Comparison of ENCODE assay signal across 9 cellular contexts in the genomic region with DNA sequence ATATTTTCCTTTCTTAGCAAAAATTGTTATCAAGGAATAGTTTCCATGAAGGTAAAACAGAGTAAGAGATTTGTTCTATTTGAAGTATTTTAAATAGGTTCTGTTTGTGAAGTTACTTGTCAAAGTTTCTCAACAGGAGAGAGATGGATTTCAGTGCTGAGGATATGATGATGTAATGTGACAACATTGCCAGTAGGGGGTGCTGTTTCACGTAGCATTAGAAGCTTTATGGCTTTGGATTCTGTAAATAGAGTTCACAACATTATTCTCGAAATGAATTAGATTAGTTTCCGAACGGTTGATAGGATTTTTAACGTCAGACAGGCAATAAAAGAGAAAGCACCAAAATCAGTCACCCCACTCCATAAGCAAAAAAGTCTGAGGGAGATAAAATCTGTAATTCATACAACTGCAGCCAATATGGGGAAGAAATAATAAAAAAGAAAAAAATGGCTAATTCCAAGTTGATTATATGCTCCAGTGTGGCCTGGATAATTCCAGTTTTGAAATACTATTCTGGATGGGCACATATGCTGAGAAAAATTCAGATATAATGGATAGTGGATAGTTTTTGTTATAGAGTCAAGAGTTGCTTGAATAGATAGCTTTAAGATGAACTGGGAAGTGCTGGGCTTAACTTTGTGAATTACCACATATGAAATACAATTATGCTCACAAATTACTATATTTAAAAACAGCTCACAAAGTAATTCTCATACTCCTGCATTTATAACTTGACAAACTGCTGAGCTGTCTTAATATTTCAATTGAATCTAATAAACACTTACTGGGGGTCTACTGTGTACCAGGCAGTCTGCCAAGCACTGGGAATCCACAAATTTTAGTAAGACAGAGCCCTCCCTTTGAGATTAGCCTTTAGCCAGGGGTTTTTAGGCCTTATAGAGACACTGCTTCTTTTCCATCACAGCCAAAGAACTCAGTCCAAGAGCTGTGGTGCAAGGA.
DNase-seq lines count a peak whose midpoint lies in the region; ATAC-seq, FAIRE-seq and TF ChIP-seq lines count a peak whose summit lies in the region.
"Had no signal": no experiment of that assay in that cellular context is flagged by ENCODE, and none has a peak within 500 bp of the region (broad histone marks: within the 10 kb centered on the region; RNA-seq: fewer than 3 reads in every experiment).

No MANE protein-coding gene starts in this region.

- no peak overlapping the region for H2BK20ac ChIP-seq in H1 (ENCODE audit: low read length)

- H2BK5ac ChIP-seq in H1 (ENCODE audit: low read depth, low read length): no peak overlapping the region

- WGBS in A549 (ENCODE audit: missing lambda C conversion rate): under 1% methylated on average over 5 of the region's 5 CpGs
- 34% methylated on average over 5 of the region's 5 CpGs; no CpG with 5 or more reads in 1 of the 2 experiments for WGBS in H1 (ENCODE audit: extremely low coverage in 1 of 2, insufficient coverage in 1 of 2, insufficient read length in 1 of 2, insufficient replicate concordance in 2 of 2, low coverage in 1 of 2, low lambda C conversion rate in 2 of 2, missing lambda C conversion rate in 1 of 2), 2 experiments

- no peaks in the 10 kb centered on the region for H3K36me3 ChIP-seq in SU-DHL-6 (ENCODE audit: low read length)
- H3K36me3 ChIP-seq in H1 (ENCODE audit: control insufficient read depth in 2 of 4, insufficient read depth in 4 of 4, low read length in 3 of 4): no peaks in the 10 kb centered on the region

- H3K4me2 ChIP-seq in A549 (peak overlapping the region; percentile 40; the same call in 2 of the 3 replicates), SU-DHL-6 (ENCODE audit: low read depth, low read length, poor library complexity, severe bottlenecking) (no peak overlapping the region), H1 (ENCODE audit: insufficient read depth in 1 of 2, low read depth in 2 of 2, low read length in 2 of 2) (no peak overlapping the region)

- no peak overlapping the region for H2AK5ac ChIP-seq in H1 (ENCODE audit: low read depth, low read length)

- H3K56ac ChIP-seq in H1 (replicated peaks; ENCODE audit: insufficient read length, low read depth, low read length): no peak overlapping the region

- H3K23ac ChIP-seq in H1 (ENCODE audit: insufficient read length): no peak overlapping the region

- H3K4me1 ChIP-seq in A549: no peaks in the 10 kb centered on the region
- H3K4me1 ChIP-seq in H1 (replicated peaks in 1 of 4; ENCODE audit: control insufficient read depth in 3 of 4, insufficient read depth in 4 of 4, low read length in 3 of 4): no peaks in the 10 kb centered on the region

- no peak overlapping the region for H4K91ac ChIP-seq in H1 (replicated peaks; ENCODE audit: insufficient read length, low read length)

- POLR2A ChIA-PET in A549 (lab: Yijun Ruan, JAX) (no interaction called here), H1 (lab: Charles Lee; ENCODE audit: partially characterized antibody) (no interaction called here)

- CTCF ChIA-PET in A549 (lab: Yijun Ruan, JAX) (interaction anchor here (0.6 to 3.2 kb wide), 31 partner anchors 8 to 1326 kb away, joined by 3 to 16 read pairs (median 4); no protein-coding TSS in a partner anchor), H1 (lab: Charles Lee; ENCODE audit: partially characterized antibody) (interaction anchor here (0.6 to 9.2 kb wide), 43 partner anchors 10 to 885 kb away, joined by 3 to 70 read pairs (median 4); no protein-coding TSS in a partner anchor)

- peaks cover 10 to 38% (median 28%) of the 10 kb centered on the region in 3 donors for H3K27me3 Mint-ChIP-seq in naive B cell

- H4K8ac ChIP-seq in H1 (ENCODE audit: extremely low read depth, insufficient read depth, low read length): no peak overlapping the region

- H2BK12ac ChIP-seq in H1 (ENCODE audit: low read depth, low read length): no peak overlapping the region

- no peaks in the 10 kb centered on the region for H3K9me3 ChIP-seq in A549
- H3K9me3 ChIP-seq in SU-DHL-6 (ENCODE audit: insufficient read depth, low read length): no peaks in the 10 kb centered on the region
- H3K9me3 ChIP-seq in H1 (ENCODE audit: insufficient read depth in 2 of 2, low read depth in 1 of 2, low read length in 1 of 2): no peaks in the 10 kb centered on the region

- H4K20me1 ChIP-seq in SU-DHL-6 (ENCODE audit: low read depth, low read length) (no peaks in the 10 kb centered on the region), H1 (replicated peaks in 1 of 2; ENCODE audit: control insufficient read depth in 1 of 2, insufficient read depth in 2 of 2, low read length in 2 of 2) (no peaks in the 10 kb centered on the region)

- H2AFZ ChIP-seq in SU-DHL-6 (ENCODE audit: low read depth, low read length, severe bottlenecking) (no peak overlapping the region), H1 (ENCODE audit: low read length) (peak overlapping the region; percentile 74; the same call in 1 of the 2 replicates)

- H3K4me3 Mint-ChIP-seq in naive B cell: no peak overlapping the region
- H3K4me3 Mint-ChIP-seq: IgD-negative memory B cell had no signal

- H3K9ac ChIP-seq in SU-DHL-6 (ENCODE audit: low read length): no peak overlapping the region
- H3K9ac ChIP-seq in H1 (replicated peaks in 1 of 4; ENCODE audit: extremely low read depth in 1 of 4, low read depth in 3 of 4, low read length in 3 of 4): no peak overlapping the region

- H3K36me3 Mint-ChIP-seq in naive B cell: no peaks in the 10 kb centered on the region
- H3K36me3 Mint-ChIP-seq: IgD-negative memory B cell had no signal

- no peaks in the 10 kb centered on the region for H3K9me2 ChIP-seq in SU-DHL-6 (replicated peaks; ENCODE audit: insufficient read depth, low read length)

- no peak for FAIRE-seq in A549 (lab: Jason Lieb, UNC)
- peak; percentile 90 for FAIRE-seq in H1 (lab: Jason Lieb, UNC)

- ATAC-seq in A549 (peak in 1 of 2 experiments; percentile 77; a peak in 3 of 6 replicates), naive B cell (ENCODE audit: low read depth in 2 of 2) (peak in 1 of 2 donors; percentile 56)

- peak; percentile 25 to 68 for DNase-seq in A549 (ENCODE audit: low read depth in 1 of 2, low spot score in 1 of 2)
- peak; percentile 71 for DNase-seq in G401 (ENCODE audit: low spot score)
- DNase-seq in HFF-Myc (ENCODE audit: extremely low read depth, low read depth): peak; percentile 66
- peak; percentile 54 for DNase-seq in NCI-H1092 treated with DMSO at 0.1 percent for 48 hours (lab: John Stamatoyannopoulos, UW)
- DNase-seq in H1 (ENCODE audit: low read depth in 1 of 2, low spot score in 2 of 2): no peak
- DNase-seq in naive B cell: peak; percentile 29
- no peak for DNase-seq in islet precursor cell

- H4K5ac ChIP-seq in H1 (ENCODE audit: insufficient read length, low read depth, low read length): no peak overlapping the region

- TF ChIP-seq CTCF in A549 (IDR thresholded peaks at IDR 0.05): peak; percentile 79
- peak; percentile 68 for TF ChIP-seq CTCF in HFF-Myc (IDR thresholded peaks at IDR 0.05; ENCODE audit: low read depth, low read length, missing control alignments)
- TF ChIP-seq CTCF in SU-DHL-6 (IDR thresholded peaks at IDR 0.05; ENCODE audit: insufficient read depth, low read length, poor library complexity, severe bottlenecking): peak; percentile 47
- peak in 2 of 3 experiments; percentile 57 to 74; a peak in 2 of 4 replicates for TF ChIP-seq CTCF in H1 (IDR thresholded peaks at IDR 0.05; ENCODE audit: control extremely low read depth in 1 of 3, insufficient read depth in 1 of 3, low read depth in 1 of 3, low read length in 3 of 3)

- no peak overlapping the region for H2BK120ac ChIP-seq in H1 (replicated peaks; ENCODE audit: low read depth, low read length)

- TF ChIP-seq RAD21 in A549 (conservative IDR thresholded peaks at IDR 0.05 in 1 of 2, IDR thresholded peaks at IDR 0.05 in 1 of 2): peak; percentile 78 to 81
- TF ChIP-seq RAD21 in H1 (IDR thresholded peaks at IDR 0.05 in 1 of 2, conservative IDR thresholded peaks at IDR 0.05 in 1 of 2; ENCODE audit: low read depth in 2 of 2, low read length in 2 of 2): peak; percentile 89 to 90

- H3K14ac ChIP-seq in H1 (ENCODE audit: insufficient read length): no peak overlapping the region

- H3K9me3 Mint-ChIP-seq in naive B cell: no peaks in the 10 kb centered on the region
- H3K9me3 Mint-ChIP-seq: IgD-negative memory B cell had no signal

- no peak overlapping the region for H2BK15ac ChIP-seq in H1 (ENCODE audit: low read length)

- TF ChIP-seq EP300 in A549 (IDR thresholded peaks at IDR 0.05): no peak
- no peak for TF ChIP-seq EP300 in H1 (IDR thresholded peaks at IDR 0.05; ENCODE audit: borderline replicate concordance in 1 of 2, low read depth in 2 of 2, low read length in 2 of 2)

- H3K79me2 ChIP-seq in SU-DHL-6 (ENCODE audit: insufficient read depth, low read length) (no peaks in the 10 kb centered on the region), H1 (ENCODE audit: control insufficient read depth in 1 of 2, insufficient read depth in 2 of 2, low read length in 2 of 2) (no peaks in the 10 kb centered on the region)

- no peak overlapping the region for H3K18ac ChIP-seq in H1 (ENCODE audit: extremely low read depth, low read length)

- no peak overlapping the region for H3K4me3 ChIP-seq in A549
- H3K4me3 ChIP-seq in HFF-Myc (replicated peaks; ENCODE audit: low read depth, low read length): no peak overlapping the region
- H3K4me3 ChIP-seq in SU-DHL-6 (ENCODE audit: insufficient read depth, low read length, poor library complexity, severe bottlenecking): no peak overlapping the region
- H3K4me3 ChIP-seq in H1 (ENCODE audit: extremely low read depth in 1 of 4, insufficient read depth in 2 of 4, low read depth in 3 of 4, low read length in 4 of 4): no peak overlapping the region

- H3K23me2 ChIP-seq in H1 (ENCODE audit: low read depth, low read length): no peaks in the 10 kb centered on the region

- in situ Hi-C loops in G401 (cut with HindIII; ENCODE audit: low sequenced_read_pairs): no loop called here

- H3K27ac ChIP-seq in A549: no peak overlapping the region
- no peak overlapping the region for H3K27ac ChIP-seq in SU-DHL-6 (ENCODE audit: low read depth, low read length)
- H3K27ac ChIP-seq in H1 (ENCODE audit: low read depth, low read length): no peak overlapping the region

- no peaks in the 10 kb centered on the region for H3F3A ChIP-seq in SU-DHL-6 (ENCODE audit: insufficient read depth)

- TF ChIP-seq POLR2A in A549 (IDR thresholded peaks at IDR 0.05; ENCODE audit: low read length): no peak
- no peak for TF ChIP-seq POLR2A in H1 (IDR thresholded peaks at IDR 0.05; ENCODE audit: control extremely low read depth in 1 of 2, low read depth in 2 of 2, low read length in 2 of 2)

- no peaks in the 10 kb centered on the region for H3K79me1 ChIP-seq in H1 (ENCODE audit: low read depth, low read length)

- no peak overlapping the region for H3K4ac ChIP-seq in H1 (replicated peaks; ENCODE audit: insufficient read length, low read depth, low read length)

- H3K27ac Mint-ChIP-seq in naive B cell: no peak overlapping the region
- H3K27ac Mint-ChIP-seq: IgD-negative memory B cell had no signal

- H3K27me3 ChIP-seq in SU-DHL-6 (ENCODE audit: low read length): no peaks in the 10 kb centered on the region
- H3K27me3 ChIP-seq in H1 (replicated peaks in 1 of 4; ENCODE audit: control insufficient read depth in 3 of 4, extremely low read depth in 1 of 4, insufficient read depth in 3 of 4, low read length in 3 of 4): no peaks in the 10 kb centered on the region

- peaks cover 0 to 5% (median 4%) of the 10 kb centered on the region in 3 donors for H3K4me1 Mint-ChIP-seq in naive B cell

TF ChIP-seq in A549, 52 proteins besides CTCF, POLR2A, EP300 and RAD21 (continues in another document):
- no peak for TF ChIP-seq NR3C1 (IDR thresholded peaks at IDR 0.05)

TF ChIP-seq in H1, 55 proteins besides CTCF, POLR2A, EP300 and RAD21 (continues in another document):
- no peak for TF ChIP-seq BACH1 (IDR thresholded peaks at IDR 0.05; ENCODE audit: low read length)

Comparison
In these comparisons a context has a peak if more than half of its experiments do, and no peak if none do; other contexts are left out.
1. DNase-seq: peak in A549 (2 of 2), G401 (single experiment), HFF-Myc (single experiment), NCI-H1092 treated with DMSO at 0.1 percent for 48 hours (single experiment) and naive B cell (single experiment); none in H1 (0 of 2) and islet precursor cell (single experiment).
2. Of the 18 proteins assayed by ChIP-seq in both H1 and A549: peak only in H1: none; only in A549: none; in both: CTCF and RAD21; in neither: 15; mixed calls (peak in some experiments, not most) for 1.
3. Peak in every context shown above with its lines, with median percentiles within 50 percentile points of each other: CTCF ChIP-seq.